In the genomic region with DNA sequence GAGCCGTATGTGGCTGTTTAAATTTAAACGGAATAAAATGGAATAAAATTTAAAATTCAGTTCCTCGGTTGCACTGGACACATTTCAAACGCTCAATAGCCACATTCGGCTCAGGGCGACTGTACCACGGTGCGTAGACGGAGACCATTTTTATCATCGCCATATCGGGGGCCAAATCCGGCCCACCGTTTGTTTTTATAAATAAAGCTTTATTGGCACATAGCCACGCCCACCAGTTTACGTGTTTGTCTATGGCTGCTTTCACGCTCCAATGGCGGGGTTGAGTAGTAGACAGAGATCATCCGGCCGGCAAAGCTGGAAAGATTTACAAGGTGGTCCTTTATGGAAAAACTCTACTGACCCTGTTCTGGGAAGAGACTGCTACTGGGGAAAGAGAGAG, we compare ENCODE assay signal across 21 cellular contexts.
"Had no signal": no experiment of that assay in that cellular context is flagged by ENCODE, and none has a peak within 500 bp of the region (broad histone marks: within the 10 kb centered on the region; RNA-seq: fewer than 3 reads in every experiment).

No MANE protein-coding gene starts in this region.

- H3K27ac ChIP-seq: colonic mucosa had no signal

- H3K27me3 ChIP-seq: body of pancreas, cardiac muscle cell, colonic mucosa, gastroesophageal sphincter, right atrium auricular region, uterus had no signal

- H3K36me3 ChIP-seq: cardiac muscle cell, colonic mucosa, gastroesophageal sphincter, heart left ventricle, right atrium auricular region, spleen, uterus had no signal

- ATAC-seq: activated CD4-positive, alpha-beta T cell treated with anti-CD3 and anti-CD28 coated beads for 36 hours; activated CD8-positive, alpha-beta T cell treated with anti-CD3 and anti-CD28 coated beads, Interleukin-2, amount 10 ng/mL, durations not matched to agents 7 days and 5 days; effector memory CD8-positive, alpha-beta T cell; naive thymus-derived CD4-positive, alpha-beta T cell had no signal

- H3K9me3 ChIP-seq: body of pancreas, colonic mucosa, gastroesophageal sphincter, heart left ventricle, right atrium auricular region, spleen, uterus had no signal

- FAIRE-seq: kidney had no signal

- DNase-seq: activated B cell treated with CpG ODN at 0.5 μM for 24 hours; activated CD4-positive, alpha-beta T cell treated with anti-CD3 and anti-CD28 coated beads for 36 hours; activated CD8-positive, alpha-beta T cell treated with anti-CD3 and anti-CD28 coated beads, Interleukin-2, amount 10 ng/mL, durations not matched to agents 7 days and 5 days; activated effector memory CD4-positive, alpha-beta T cell treated with Interleukin-2 at 50 U/mL for 16 hours; activated naive CD4-positive, alpha-beta T cell treated with Interleukin-2 at 50 U/mL for 16 hours; aorta; body of pancreas; colonic mucosa; effector memory CD8-positive, alpha-beta T cell; erythroblast; heart left ventricle; immature natural killer cell; kidney; naive thymus-derived CD4-positive, alpha-beta T cell; spleen; stimulated activated naive CD4-positive, alpha-beta T cell treated with Interleukin-2 at 50 U/mL for 16 hours; T-helper 2 cell; uterus had no signal

- H3K4me3 ChIP-seq: body of pancreas, cardiac muscle cell, colonic mucosa, spleen had no signal

- H3K4me1 ChIP-seq: colonic mucosa, heart left ventricle, right atrium auricular region, spleen, uterus had no signal
